8 cellular contexts compared by ENCODE assay signal in the genomic region with DNA sequence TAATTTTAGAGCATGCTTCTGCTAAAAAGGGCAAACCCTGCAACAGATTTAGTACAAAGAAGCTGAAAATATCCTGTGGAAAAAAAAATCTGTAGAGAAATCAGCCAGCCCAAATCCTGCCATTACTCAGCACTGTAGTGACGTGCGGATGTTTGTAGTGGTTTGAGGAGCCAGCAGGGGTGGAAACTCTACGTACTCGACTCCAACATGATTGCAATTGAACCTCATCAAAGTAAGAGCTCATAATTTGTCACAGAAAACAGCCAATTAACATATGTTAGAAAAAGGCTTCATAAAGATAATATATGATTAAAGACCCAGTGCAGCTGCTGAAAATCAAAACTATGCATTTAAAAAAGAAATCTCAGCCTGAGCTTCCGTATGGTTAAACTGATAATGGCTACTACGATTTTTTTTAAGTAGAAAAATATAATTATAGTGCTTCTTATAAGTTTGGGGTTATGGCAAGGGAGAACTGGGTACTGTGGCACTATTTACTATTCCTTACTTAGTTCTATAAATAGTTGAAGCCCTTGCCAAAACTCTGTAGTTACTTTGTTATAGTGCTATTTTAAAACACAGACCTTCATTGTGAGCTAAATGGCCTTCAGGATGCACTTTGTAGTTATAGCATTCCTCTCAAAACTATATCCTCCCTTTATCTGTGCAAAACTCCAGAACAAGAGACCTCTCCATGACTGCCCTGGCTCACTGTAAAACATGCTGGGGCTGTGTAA. TPM values are rescaled to one million over a fixed set of nuclear protein-coding genes. Genes with fewer than 3 reads are reported as not detected.
DNase-seq lines count a peak whose midpoint lies in the region; ATAC-seq and TF ChIP-seq lines count a peak whose summit lies in the region.

No MANE protein-coding gene starts in this region.

- in situ Hi-C loops in G401 (cut with HindIII; ENCODE audit: low sequenced_read_pairs): no loop called here

- H3K27me3 ChIP-seq in DOHH2 (ENCODE audit: control insufficient read depth, low read length) (no peaks in the 10 kb centered on the region), osteoblast (ENCODE audit: insufficient read depth, low read length) (no peaks in the 10 kb centered on the region)

- H3K4me2 ChIP-seq in DOHH2 (ENCODE audit: low read length) (peak overlapping the region; percentile 94), osteoblast (ENCODE audit: insufficient read depth, low read length) (peak overlapping the region; percentile 74)

- H3K4me3 ChIP-seq in DOHH2 (ENCODE audit: low read length) (peak overlapping the region; percentile 73), osteoblast (ENCODE audit: insufficient read depth, low read length) (peak overlapping the region; percentile 48)

- H2AFZ ChIP-seq in osteoblast (ENCODE audit: low read length): peak overlapping the region; percentile 66

- H3F3A ChIP-seq in DOHH2 (ENCODE audit: control insufficient read depth, insufficient read depth): peaks cover 42% of the 10 kb centered on the region

- H3K9me3 ChIP-seq in DOHH2 (ENCODE audit: control insufficient read depth, insufficient read depth, low read length): no peaks in the 10 kb centered on the region
- H3K9me3 ChIP-seq in osteoblast (ENCODE audit: low read depth, low read length): no peaks in the 10 kb centered on the region

- peak; percentile 41 for ATAC-seq in GM21723 (IDR thresholded peaks at IDR 0.05; ENCODE audit: unreplicated experiment)

- peak overlapping the region; percentile 98 for H3K27ac ChIP-seq in DOHH2 (ENCODE audit: low read depth, low read length)
- peak overlapping the region; percentile 15 for H3K27ac ChIP-seq in cingulate gyrus (ENCODE audit: low read depth, low read length)
- H3K27ac ChIP-seq in osteoblast (ENCODE audit: low read depth, low read length): peak overlapping the region; percentile 79

- H3K4me1 ChIP-seq in DOHH2 (ENCODE audit: control insufficient read depth, low read length) (peaks cover 97% of the 10 kb centered on the region), osteoblast (ENCODE audit: insufficient read depth, low read length) (peaks cover 15% of the 10 kb centered on the region)

- DNase-seq in OCI-M1 (lab: John Stamatoyannopoulos, UW): peak; percentile 20
- peak; percentile 78 for DNase-seq in osteoblast (ENCODE audit: insufficient read length, low spot score, missing footprints)
- no peak for DNase-seq in G401 (ENCODE audit: low spot score)
- no peak for DNase-seq in NCI-H2171 treated with DMSO at 0.1 percent for 48 hours (lab: John Stamatoyannopoulos, UW)
- no peak for DNase-seq in NCI-H446 treated with DMSO at 0.1 percent for 48 hours (lab: John Stamatoyannopoulos, UW)

- H3K36me3 ChIP-seq in DOHH2 (ENCODE audit: control insufficient read depth, low read length): peaks cover 33% of the 10 kb centered on the region
- H3K36me3 ChIP-seq in osteoblast (ENCODE audit: insufficient read depth, low read length): no peaks in the 10 kb centered on the region

- no peaks in the 10 kb centered on the region for H3K9me2 ChIP-seq in DOHH2 (replicated peaks; ENCODE audit: control insufficient read depth, low read length)

- H3K79me2 ChIP-seq in DOHH2 (ENCODE audit: control insufficient read depth, low read length) (peaks cover 97% of the 10 kb centered on the region), osteoblast (ENCODE audit: insufficient read depth, low read length) (peaks cover 6% of the 10 kb centered on the region)

- TF ChIP-seq CTCF in DOHH2 (IDR thresholded peaks at IDR 0.05; ENCODE audit: low read depth, low read length, poor library complexity, severe bottlenecking) (no peak), osteoblast (IDR thresholded peaks at IDR 0.05; ENCODE audit: extremely low read depth, low read depth, low read length) (no peak)

- H4K20me1 ChIP-seq in DOHH2 (ENCODE audit: control insufficient read depth, insufficient read depth, low read depth, low read length) (no peaks in the 10 kb centered on the region), osteoblast (ENCODE audit: insufficient read depth, low read length) (no peaks in the 10 kb centered on the region)

RNA-seq across cellular contexts. Expression of gene MEF2C, which starts 49.4 kb away (rescaled TPM):
- 9.4 and 13.4 TPM in 2 replicates for total RNA-seq in osteoblast
- 0.43 TPM in 1 of 2 replicates, not detected in the other for total RNA-seq in G401 (2014; rRNA removed; shearing (Covaris generic))

Comparison
In these comparisons a context has a peak if more than half of its experiments do, and no peak if none do; other contexts are left out.
1. H3K27ac ChIP-seq: peak in every context shown above with its lines; median percentile 98 in DOHH2; 79 in osteoblast; 15 in cingulate gyrus.
2. DNase-seq: peak in OCI-M1 (single experiment) and osteoblast (single experiment); none in G401 (single experiment), NCI-H2171 treated with DMSO at 0.1 percent for 48 hours (single experiment) and NCI-H446 treated with DMSO at 0.1 percent for 48 hours (single experiment).